8 cellular contexts compared by ENCODE assay signal in genomic region chr11:58905141-58905715, GRCh38. TPM values are rescaled to one million over a fixed set of nuclear protein-coding genes. Genes with fewer than 3 reads are reported as not detected.
DNase-seq lines count a peak whose midpoint lies in the region; ATAC-seq, FAIRE-seq and TF ChIP-seq lines count a peak whose summit lies in the region.

No MANE protein-coding gene starts in this region.

- intact Hi-C loops in endothelial cell of umbilical vein (cut with micrococcal nuclease) (no loop called here), mucosa of descending colon (cut with DNase I, micrococcal nuclease) (no loop called here)

- H3K9ac ChIP-seq in endothelial cell of umbilical vein (replicated peaks; ENCODE audit: extremely low read depth, insufficient read depth, low read length) = no peak overlapping the region

- H3K4me3 ChIP-seq in AG09309 (ENCODE audit: control insufficient read depth, low read depth, low read length) (peak overlapping the region; percentile 74), endothelial cell of umbilical vein (replicated peaks in 1 of 3; ENCODE audit: insufficient read depth in 1 of 3, low read depth in 1 of 3, low read length in 3 of 3) (no peak overlapping the region), mucosa of descending colon (no peak overlapping the region)

- ATAC-seq in mucosa of descending colon = peak; percentile 35
- no peak for ATAC-seq in GM19455 (IDR thresholded peaks at IDR 0.05; ENCODE audit: unreplicated experiment)

- no peak for FAIRE-seq in endothelial cell of umbilical vein (lab: Jason Lieb, UNC)

- peak overlapping the region; percentile 31 for H2AFZ ChIP-seq in endothelial cell of umbilical vein (ENCODE audit: low read depth, low read length)

- no peaks in the 10 kb centered on the region for H3K79me2 ChIP-seq in endothelial cell of umbilical vein (ENCODE audit: control insufficient read depth, insufficient read depth, low read length)

- POLR2A ChIA-PET in endothelial cell of umbilical vein (lab: Charles Lee) = no interaction called here

- no peak for TF ChIP-seq POLR2A in endothelial cell of umbilical vein (IDR thresholded peaks at IDR 0.05; ENCODE audit: low read depth, low read length)

- H3K36me3 ChIP-seq in endothelial cell of umbilical vein (ENCODE audit: control insufficient read depth in 2 of 2, extremely low read depth in 1 of 2, insufficient read depth in 2 of 2, low read length in 2 of 2) (no peaks in the 10 kb centered on the region), mucosa of descending colon (ENCODE audit: low read depth) (no peaks in the 10 kb centered on the region)

- no peaks in the 10 kb centered on the region for H3K9me1 ChIP-seq in endothelial cell of umbilical vein (replicated peaks; ENCODE audit: control insufficient read depth, extremely low read depth, insufficient read depth, low read length)

- peaks cover 12 to 14% of the 10 kb centered on the region in 2 experiments for H3K27me3 ChIP-seq in endothelial cell of umbilical vein (ENCODE audit: control insufficient read depth in 2 of 2, insufficient read depth in 2 of 2, low read length in 2 of 2)

- CTCF ChIA-PET in endothelial cell of umbilical vein (lab: Charles Lee) = interaction anchor here (1.2 kb wide), 1 partner anchor 231 kb away, joined by 3 read pairs; no protein-coding TSS in a partner anchor

- peak overlapping the region; percentile 4 for H3K4me2 ChIP-seq in endothelial cell of umbilical vein (ENCODE audit: insufficient read depth, low read length)

- BruUV-seq in endothelial cell of umbilical vein (replicated peaks; lab: Mats Ljungman, UMichigan) = no TSS peak

- dilution Hi-C loops in endothelial cell of umbilical vein (cut with MboI; ENCODE audit: extremely low pct_ligation_motif_present, low sequenced_read_pairs) = no loop called here

- DNase-seq in AG09309 (ENCODE audit: low read depth) (no peak), NCI-H1105 (lab: John Stamatoyannopoulos, UW) (peak; percentile 47), endothelial cell of umbilical vein (ENCODE audit: low read depth, low spot score) (no peak), mucosa of descending colon (peak in 2 of 3 donors; percentile 31 to 46), NCI-H2107 treated with DMSO at 0.1 percent for 48 hours (lab: John Stamatoyannopoulos, UW; ENCODE audit: unreplicated experiment) (no peak), NCI-H1436 treated with DMSO at 0.1 percent for 48 hours (lab: John Stamatoyannopoulos, UW) (no peak), GM19238 (ENCODE audit: insufficient read length, low spot score) (no peak)

- no peaks in the 10 kb centered on the region for H3K9me3 ChIP-seq in endothelial cell of umbilical vein (replicated peaks; ENCODE audit: control insufficient read depth, insufficient read depth, low read length)
- H3K9me3 ChIP-seq in mucosa of descending colon = no peaks in the 10 kb centered on the region

- H4K20me1 ChIP-seq in endothelial cell of umbilical vein (replicated peaks; ENCODE audit: control insufficient read depth, extremely low read depth, insufficient read depth, low read length) = no peaks in the 10 kb centered on the region

- H3K4me1 ChIP-seq in endothelial cell of umbilical vein (ENCODE audit: control insufficient read depth, extremely low read depth, insufficient read depth, low read length) (no peaks in the 10 kb centered on the region), mucosa of descending colon (ENCODE audit: low read depth) (peaks cover 6% of the 10 kb centered on the region)

- H3K27ac ChIP-seq in endothelial cell of umbilical vein (ENCODE audit: insufficient read depth, low read depth, low read length) = no peak overlapping the region

- TF ChIP-seq CTCF in AG09309 (IDR thresholded peaks at IDR 0.05; ENCODE audit: control insufficient read depth, insufficient read depth, low read depth, low read length, missing control alignments) = peak; percentile 35
- no peak for TF ChIP-seq CTCF in endothelial cell of umbilical vein (IDR thresholded peaks at IDR 0.05; ENCODE audit: extremely low read depth in 1 of 2, insufficient read depth in 1 of 2, low read depth in 1 of 2, low read length in 2 of 2)
- no peak for TF ChIP-seq CTCF in mucosa of descending colon (IDR thresholded peaks at IDR 0.05)

TF ChIP-seq in endothelial cell of umbilical vein, 7 proteins besides CTCF, POLR2A, EP300 and RAD21:
- no peak for TF ChIP-seq MYC (IDR thresholded peaks at IDR 0.05; ENCODE audit: low read depth, low read length)
- no peak for TF ChIP-seq GATA2 (IDR thresholded peaks at IDR 0.05; ENCODE audit: insufficient read depth, insufficient read length, low read depth, low read length)
- TF ChIP-seq JUN (IDR thresholded peaks at IDR 0.05; ENCODE audit: borderline replicate concordance, insufficient read depth, insufficient read length, low read depth) = no peak
- no peak for TF ChIP-seq EZH2 (IDR thresholded peaks at IDR 0.05; ENCODE audit: borderline replicate concordance, low read depth, low read length, severe bottlenecking)
- TF ChIP-seq POLR2AphosphoS5 (IDR thresholded peaks at IDR 0.05; ENCODE audit: insufficient read depth, low read depth, low read length) = no peak
- TF ChIP-seq MAX (IDR thresholded peaks at IDR 0.05; ENCODE audit: insufficient read depth, insufficient read length) = no peak
- TF ChIP-seq FOS (IDR thresholded peaks at IDR 0.05; ENCODE audit: borderline replicate concordance, insufficient read depth, low read length) = no peak
TF ChIP-seq in endothelial cell of umbilical vein: peak in this region for 0.

RNA-seq across cellular contexts. Expression of gene GLYATL1, which starts 34.1 kb away (rescaled TPM):
- total RNA-seq in endothelial cell of umbilical vein (not detected in 2 replicates), mucosa of descending colon (under 1 TPM in 1 of 3 donors, not detected in 2; 0.19 TPM)
- not detected in 2 replicates for polyA plus RNA-seq in endothelial cell of umbilical vein
- not detected in 2 replicates for polyA plus RNA-seq in endothelial cell of umbilical vein (2011; cell fraction: cytosol; rRNA removed)
- polyA plus RNA-seq in endothelial cell of umbilical vein (2011; cell fraction: nucleus; rRNA removed) = not detected in 2 replicates
- polyA plus RNA-seq in endothelial cell of umbilical vein (2012) = not detected in 2 replicates
- polyA minus RNA-seq in endothelial cell of umbilical vein = not detected in 2 replicates
- not detected for polyA minus RNA-seq in endothelial cell of umbilical vein (2011; cell fraction: cytosol; rRNA and poly(A)+ RNA removed)
- polyA minus RNA-seq in endothelial cell of umbilical vein (2011; cell fraction: nucleus; rRNA and poly(A)+ RNA removed) = not detected in 2 replicates

Comparison
In these comparisons a context has a peak if more than half of its experiments do, and no peak if none do; other contexts are left out.
1. DNase-seq: peak in NCI-H1105 (single experiment) and mucosa of descending colon (2 of 3); none in AG09309 (single experiment), endothelial cell of umbilical vein (single experiment), NCI-H2107 treated with DMSO at 0.1 percent for 48 hours (single experiment), NCI-H1436 treated with DMSO at 0.1 percent for 48 hours (single experiment) and GM19238 (single experiment).